Comparison of ENCODE assay signal across 9 cellular contexts in the genomic region with DNA sequence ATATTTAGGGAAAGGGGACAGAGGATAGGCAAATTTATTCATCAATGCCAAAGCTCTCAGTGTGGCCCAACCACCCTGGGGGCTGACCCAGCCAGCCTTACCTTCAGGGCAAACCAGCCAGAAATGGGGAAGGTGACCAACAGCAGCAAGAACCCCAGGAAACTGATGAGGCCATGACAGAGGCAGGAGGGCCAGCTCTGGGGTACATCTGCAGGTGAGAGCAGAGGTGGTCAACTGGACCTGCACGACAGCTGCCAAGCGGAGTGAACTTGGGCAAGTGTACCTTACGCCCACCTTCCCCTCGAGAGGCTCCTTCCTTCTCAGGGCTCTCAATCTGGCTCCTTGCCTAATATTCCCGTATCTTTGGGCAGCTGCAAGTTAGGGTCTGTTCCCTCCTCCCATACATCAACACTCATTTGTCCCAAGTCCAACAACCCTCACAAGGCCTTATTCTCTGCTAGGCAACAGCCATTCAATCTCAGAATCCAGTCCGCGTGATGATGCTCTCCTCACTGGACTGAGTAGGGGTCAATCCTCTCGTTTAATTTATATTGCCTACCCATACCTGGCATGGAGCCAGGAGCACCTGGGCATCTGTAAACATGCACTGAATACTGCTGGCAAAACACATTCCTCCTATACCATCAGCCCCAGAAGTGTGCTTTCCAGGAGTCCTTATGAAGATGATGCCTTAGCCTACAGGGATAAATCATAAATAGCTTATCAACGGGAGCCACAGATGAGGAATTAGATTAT. TPM values are rescaled to one million over a fixed set of nuclear protein-coding genes. Genes with fewer than 3 reads are reported as not detected.
A peak's percentile ranks its signal among the peaks of the same experiment; 100 is the strongest.
DNase-seq lines count a peak whose midpoint lies in the region; ATAC-seq and TF ChIP-seq lines count a peak whose summit lies in the region.
"Had no signal": no experiment of that assay in that cellular context is flagged by ENCODE, and none has a peak within 500 bp of the region (broad histone marks: within the 10 kb centered on the region; RNA-seq: fewer than 3 reads in every experiment).

No MANE protein-coding gene starts in this region.

- peaks cover 84% of the 10 kb centered on the region for H3K4me1 Mint-ChIP-seq in chondrocyte (ENCODE audit: low read depth)

- TF ChIP-seq CTCF in chondrocyte (IDR thresholded peaks at IDR 0.05) (no peak), osteoblast (IDR thresholded peaks at IDR 0.05; ENCODE audit: extremely low read depth, low read depth, low read length) (no peak)

- H3K9ac ChIP-seq in BLaER1 (no peak overlapping the region), Karpas-422 (ENCODE audit: low read length) (peak overlapping the region; percentile 76; the same call in 1 of the 2 replicates)

- no peak for DNase-seq in Karpas-422
- no peak for DNase-seq in chondrocyte (ENCODE audit: low spot score)
- DNase-seq in osteoblast (ENCODE audit: insufficient read length, low spot score, missing footprints), result no peak
- no peak for DNase-seq in activated gamma-delta T cell treated with Interleukin-2 at 50 U/mL for 16 hours
- DNase-seq in NCI-H2171 (lab: John Stamatoyannopoulos, UW), result no peak
- no peak for DNase-seq in NCI-H1694 treated with DMSO at 0.1 percent for 48 hours (lab: John Stamatoyannopoulos, UW)
- DNase-seq: foreskin melanocyte had no signal

- peaks cover 3% of the 10 kb centered on the region for H3K36me3 Mint-ChIP-seq in chondrocyte (ENCODE audit: low read depth)

- H4K20me1 ChIP-seq in BLaER1, result peaks cover 5% of the 10 kb centered on the region
- H4K20me1 ChIP-seq in Karpas-422 (ENCODE audit: insufficient read depth, low read depth, low read length), result no peaks in the 10 kb centered on the region
- no peaks in the 10 kb centered on the region for H4K20me1 ChIP-seq in osteoblast (ENCODE audit: insufficient read depth, low read length)

- H3K27me3 Mint-ChIP-seq in chondrocyte (ENCODE audit: low read depth), result no peaks in the 10 kb centered on the region

- H3K27ac Mint-ChIP-seq in chondrocyte (ENCODE audit: unreplicated experiment), result peak overlapping the region; percentile 39

- 0 out of 2 replicates have a peak overlapping the region, but pooled peaks have one; percentile 96 for H3K4me2 ChIP-seq in BLaER1
- H3K4me2 ChIP-seq in Karpas-422 (ENCODE audit: low read depth, low read length, poor library complexity, severe bottlenecking), result peak overlapping the region; percentile 92
- peak overlapping the region; percentile 84 for H3K4me2 ChIP-seq in osteoblast (ENCODE audit: insufficient read depth, low read length)

- H3K36me3 ChIP-seq in BLaER1, result no peaks in the 10 kb centered on the region
- no peaks in the 10 kb centered on the region for H3K36me3 ChIP-seq in Karpas-422 (ENCODE audit: insufficient read depth, low read length)
- no peaks in the 10 kb centered on the region for H3K36me3 ChIP-seq in osteoblast (ENCODE audit: insufficient read depth, low read length)

- no peak overlapping the region for H3K4me3 Mint-ChIP-seq in chondrocyte (ENCODE audit: unreplicated experiment)

- H3K4me1 ChIP-seq in BLaER1 (peaks cover 51% of the 10 kb centered on the region), Karpas-422 (ENCODE audit: low read length) (peaks cover 23% of the 10 kb centered on the region), osteoblast (ENCODE audit: insufficient read depth, low read length) (peaks cover 53% of the 10 kb centered on the region)

- no peak overlapping the region for H2AFZ ChIP-seq in Karpas-422 (ENCODE audit: low read length)
- H2AFZ ChIP-seq in osteoblast (ENCODE audit: low read length), result no peak overlapping the region

- H3K9me3 ChIP-seq in BLaER1, result no peaks in the 10 kb centered on the region
- H3K9me3 ChIP-seq in Karpas-422 (ENCODE audit: low read length), result no peaks in the 10 kb centered on the region
- no peaks in the 10 kb centered on the region for H3K9me3 ChIP-seq in osteoblast (ENCODE audit: low read depth, low read length)

- peaks cover 8% of the 10 kb centered on the region for H3K79me2 ChIP-seq in Karpas-422 (ENCODE audit: low read length)
- peaks cover 18% of the 10 kb centered on the region for H3K79me2 ChIP-seq in osteoblast (ENCODE audit: insufficient read depth, low read length)

- no peaks in the 10 kb centered on the region for H3K9me3 Mint-ChIP-seq in chondrocyte (ENCODE audit: low read depth)

- no peaks in the 10 kb centered on the region for H3K27me3 ChIP-seq in BLaER1
- no peaks in the 10 kb centered on the region for H3K27me3 ChIP-seq in Karpas-422 (ENCODE audit: low read length)
- H3K27me3 ChIP-seq in osteoblast (ENCODE audit: insufficient read depth, low read length), result no peaks in the 10 kb centered on the region

- H3K4me3 ChIP-seq in BLaER1 (no peak overlapping the region), Karpas-422 (ENCODE audit: low read length) (no peak overlapping the region), osteoblast (ENCODE audit: insufficient read depth, low read length) (no peak overlapping the region)

- no peak overlapping the region for H3K27ac ChIP-seq in BLaER1
- H3K27ac ChIP-seq in Karpas-422 (ENCODE audit: low read length), result no peak overlapping the region
- peak overlapping the region; percentile 55 for H3K27ac ChIP-seq in osteoblast (ENCODE audit: low read depth, low read length)

- H3K9me2 ChIP-seq in Karpas-422 (replicated peaks; ENCODE audit: insufficient read depth, low read length), result no peaks in the 10 kb centered on the region

- no peak for ATAC-seq in HG03175 (IDR thresholded peaks at IDR 0.05; ENCODE audit: unreplicated experiment)

RNA-seq across cellular contexts. Expression of gene STOML1, which starts 1.7 kb away (rescaled TPM):
- 2.3 and 5.4 TPM in 2 replicates for total RNA-seq in Karpas-422 (2014; rRNA removed; shearing (Covaris generic); ENCODE audit: low replicate concordance)
- total RNA-seq in chondrocyte, result 18.0 to 26.4 TPM (median 18.9 TPM) in 3 replicates
- 14.1 and 15.0 TPM in 2 replicates for total RNA-seq in osteoblast

RNA-seq across cellular contexts. Expression of gene PML, which starts 4.1 kb away (rescaled TPM):
- total RNA-seq in Karpas-422 (2014; rRNA removed; shearing (Covaris generic); ENCODE audit: low replicate concordance), result 15.4 and 21.5 TPM in 2 replicates
- total RNA-seq in chondrocyte (38.8 to 44.3 TPM (median 40.0 TPM) in 3 replicates), osteoblast (46.7 and 50.7 TPM in 2 replicates)
